8 cellular contexts compared by ENCODE assay signal in the genomic region with DNA sequence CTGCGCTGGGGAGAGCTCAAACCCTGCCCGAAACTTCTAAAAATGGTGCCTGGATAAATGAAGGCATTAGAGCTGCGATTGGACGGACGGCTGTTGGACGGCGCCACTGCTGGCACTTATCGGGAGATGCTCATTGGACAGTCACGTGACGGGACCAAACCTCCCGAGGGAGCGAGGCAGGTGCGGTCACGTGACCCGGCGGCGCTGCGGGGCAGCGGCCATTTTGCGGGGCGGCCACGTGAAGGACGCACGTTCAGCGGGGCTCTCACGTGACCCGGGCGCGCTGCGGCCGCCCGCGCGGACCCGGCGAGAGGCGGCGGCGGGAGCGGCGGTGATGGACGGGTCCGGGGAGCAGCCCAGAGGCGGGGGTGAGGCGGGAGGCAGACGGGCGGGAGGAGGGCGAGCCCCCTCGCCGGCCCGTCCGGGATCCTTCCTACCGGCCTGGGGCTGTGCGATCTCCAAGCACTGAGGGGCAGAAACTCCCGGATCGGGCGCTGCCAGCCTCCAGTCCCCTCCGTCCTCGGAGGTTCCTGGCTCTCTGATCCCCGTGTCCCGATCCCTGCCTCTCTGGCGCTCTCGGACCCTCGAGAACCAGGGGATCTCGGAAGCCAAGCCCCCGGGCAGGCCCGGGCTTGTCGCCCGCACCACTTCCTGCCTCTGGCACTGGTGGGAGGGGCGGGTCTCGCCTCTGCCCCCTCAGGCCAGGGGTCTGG. TPM values are rescaled to one million over a fixed set of nuclear protein-coding genes. Genes with fewer than 3 reads are reported as not detected.
DNase-seq lines count a peak whose midpoint lies in the region; ATAC-seq and TF ChIP-seq lines count a peak whose summit lies in the region.

A gene (plus strand): TSS at position 281 of the 713 bp plus-strand sequence. CDS start 54 bp downstream, at position 335.

- peaks cover 3% of the 10 kb centered on the region for H3K36me3 ChIP-seq in BE2C

- DNase-seq in BE2C (peak; percentile 99), GM19238 (ENCODE audit: insufficient read length, low spot score) (peak; percentile 97), NCI-H524 (lab: John Stamatoyannopoulos, UW) (peak; percentile 98 to 99)
- DNase-seq in activated CD4-positive, alpha-beta T cell treated with anti-CD3 and anti-CD28 coated beads for 48 hours: peak; percentile 98
- DNase-seq in stimulated activated CD4-positive, alpha-beta T cell treated with anti-CD3 and anti-CD28 coated beads, Interleukin-1b, Interleukin-23, amount 100 ng/mL, for 24 hours (ENCODE audit: low read depth in 4 of 4, low spot score in 1 of 4): peak; percentile 83 to 97 (median 90)

- H3K27me3 ChIP-seq in BE2C (no peaks in the 10 kb centered on the region), layer of hippocampus (ENCODE audit: control insufficient read depth, insufficient read depth, low read length) (no peaks in the 10 kb centered on the region)

- no peaks in the 10 kb centered on the region for H3K4me1 ChIP-seq in BE2C

- no peak for TF ChIP-seq CTCF in BE2C (IDR thresholded peaks at IDR 0.05; ENCODE audit: low read depth, low read length)

- ATAC-seq in HG03439 (IDR thresholded peaks at IDR 0.05; ENCODE audit: unreplicated experiment): peak; percentile 81

- H3K27ac ChIP-seq in cingulate gyrus (ENCODE audit: low read depth, low read length): peak within 1 kb of the TSS; percentile 66
- peak within 1 kb of the TSS; percentile 90 for H3K27ac ChIP-seq in layer of hippocampus (ENCODE audit: low read depth, low read length)

- no peaks in the 10 kb centered on the region for H3K9me3 ChIP-seq in BE2C

- H3K4me3 ChIP-seq in BE2C (ENCODE audit: low read depth, low read length): peak within 1 kb of the TSS; percentile 90

RNA-seq across cellular contexts. Expression of the gene that starts here (rescaled TPM):
- 70.8 TPM for polyA plus RNA-seq in BE2C (2012; ENCODE audit: insufficient read depth, insufficient read length, low read depth)

Comparison
In these comparisons a context has a peak if more than half of its experiments do, and no peak if none do; other contexts are left out.
1. Peak in every context shown above with its lines: DNase-seq, ATAC-seq, H3K4me3 ChIP-seq and H3K27ac ChIP-seq.